Comparison of ENCODE assay signal across 19 cellular contexts in genomic region chr5:149687789-149688188, GRCh38. TPM values are rescaled to one million over a fixed set of nuclear protein-coding genes. Genes with fewer than 3 reads are reported as not detected.
DNase-seq lines count a peak whose midpoint lies in the region; ATAC-seq and TF ChIP-seq lines count a peak whose summit lies in the region.
"Had no signal": no experiment of that assay in that cellular context is flagged by ENCODE, and none has a peak within 500 bp of the region (broad histone marks: within the 10 kb centered on the region; RNA-seq: fewer than 3 reads in every experiment).

No MANE protein-coding gene starts in this region.

- H3K4me3 ChIP-seq in right cardiac atrium (ENCODE audit: low read length): no peak overlapping the region
- H3K4me3 ChIP-seq in NB4 (ENCODE audit: low read depth, low read length): no peak overlapping the region
- H3K4me3 ChIP-seq: A549, Peyer's patch had no signal

- H3K4me1 ChIP-seq in right cardiac atrium (ENCODE audit: control insufficient read depth, insufficient read depth, low read length): no peaks in the 10 kb centered on the region
- H3K4me1 ChIP-seq: A549, Peyer's patch had no signal

- TF ChIP-seq POLR2A in NB4 (IDR thresholded peaks at IDR 0.05; ENCODE audit: extremely low read depth, insufficient read length): no peak

- H3K27me3 ChIP-seq in right cardiac atrium (ENCODE audit: control insufficient read depth, insufficient read depth): no peaks in the 10 kb centered on the region
- H3K27me3 ChIP-seq: Peyer's patch had no signal

- 34% methylated on average over 3 of the region's 3 CpGs for WGBS in right cardiac atrium

- DNase-seq in right cardiac atrium (no peak), left cardiac atrium (no peak), NB4 (ENCODE audit: low read depth) (peak; percentile 49), SKM-1 treated with dmso at 0.1 percent for 144 hours (lab: John Stamatoyannopoulos, UW; ENCODE audit: unreplicated experiment) (peak; percentile 31), T-helper 1 cell (no peak), AG08396 (ENCODE audit: low spot score) (no peak)
- DNase-seq: CD4-positive, alpha-beta T cell; DMS79; Karpas-422; MM.1S; NCI-H1436; NCI-H2029 treated with DMSO at 0.1 percent for 48 hours; NCI-H2171 treated with DMSO at 0.1 percent for 48 hours; NCI-H446 treated with DMSO at 0.1 percent for 48 hours; NCI-H748 treated with DMSO at 0.1 percent for 48 hours; Peyer's patch; SHP77 treated with DMSO at 0.1 percent for 48 hours had no signal

- no peaks in the 10 kb centered on the region for H3K9me3 ChIP-seq in right cardiac atrium (ENCODE audit: control insufficient read depth, low read length)
- H3K9me3 ChIP-seq: A549, Peyer's patch had no signal

- peak overlapping the region; percentile 61 for H3K27ac ChIP-seq in right cardiac atrium (ENCODE audit: low read length)
- H3K27ac ChIP-seq: A549, Peyer's patch had no signal

- no peak for ATAC-seq in right cardiac atrium
- no peak for ATAC-seq in left cardiac atrium
- ATAC-seq in HG02588 (IDR thresholded peaks at IDR 0.05; ENCODE audit: unreplicated experiment): no peak
- ATAC-seq: A549 had no signal

- intact Hi-C loops in right cardiac atrium (cut with DNase I) (no loop called here), left cardiac atrium (cut with DNase I) (no loop called here)

- no peak for TF ChIP-seq CTCF in NB4 (IDR thresholded peaks at IDR 0.05; ENCODE audit: low read depth, low read length)

RNA-seq across cellular contexts. Expression of gene PPARGC1B, which starts 42.3 kb away (rescaled TPM):
- total RNA-seq in right cardiac atrium: 10 to 100 TPM; 11.9 to 17.5 (median 13.6) TPM
- 4.5 TPM for polyA plus RNA-seq in right cardiac atrium
- 10 to 100 TPM; 11.8 to 12.5 TPM for total RNA-seq in left cardiac atrium

Comparison
In these comparisons a context has a peak if more than half of its experiments do, and no peak if none do; other contexts are left out.
1. DNase-seq: peak in NB4 (single experiment) and SKM-1 treated with dmso at 0.1 percent for 144 hours (single experiment); none in right cardiac atrium (0 of 3), left cardiac atrium (single experiment), T-helper 1 cell (0 of 5) and AG08396 (single experiment).